17 cellular contexts compared by ENCODE assay signal in the genomic region with DNA sequence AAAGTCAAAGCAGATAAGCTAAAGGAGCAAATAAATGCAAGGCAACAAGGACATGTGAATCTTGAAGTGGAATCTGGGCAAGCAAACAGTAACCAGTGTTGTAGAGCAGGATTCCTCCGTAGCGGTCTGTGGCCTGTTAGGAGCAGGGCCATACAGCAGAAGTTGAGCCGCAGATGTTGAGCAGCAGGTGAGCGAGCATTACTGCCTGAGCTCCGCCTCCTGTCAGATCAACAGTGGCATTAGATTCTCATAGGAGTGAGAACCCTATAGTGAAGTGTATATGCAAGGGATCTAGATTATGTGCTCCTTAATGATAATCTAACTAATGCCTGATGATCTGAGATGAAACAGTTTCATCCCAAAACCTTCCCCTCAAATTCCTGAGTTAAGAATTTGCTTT.
DNase-seq lines count a peak whose midpoint lies in the region; ATAC-seq and TF ChIP-seq lines count a peak whose summit lies in the region.
"Had no signal": no experiment of that assay in that cellular context is flagged by ENCODE, and none has a peak within 500 bp of the region (broad histone marks: within the 10 kb centered on the region; RNA-seq: fewer than 3 reads in every experiment).

No MANE protein-coding gene starts in this region.

- H3K27me3 Mint-ChIP-seq in GM23338 (ENCODE audit: insufficient read depth, low read depth, poor library complexity) = peaks cover 45% of the 10 kb centered on the region
- no peaks in the 10 kb centered on the region; the same call in none of the 2 replicates for H3K27me3 Mint-ChIP-seq in WTC11 (ENCODE audit: low read depth)
- H3K27me3 Mint-ChIP-seq: CD4-positive, alpha-beta memory T cell had no signal

- H3K36me3 Mint-ChIP-seq in GM23338 (ENCODE audit: low read depth) (peaks cover 95% of the 10 kb centered on the region), WTC11 (peaks cover 92% of the 10 kb centered on the region)
- H3K36me3 Mint-ChIP-seq: CD4-positive, alpha-beta memory T cell had no signal

- H4K20me1 ChIP-seq in GM23338 (replicated peaks; ENCODE audit: insufficient read depth) = no peaks in the 10 kb centered on the region

- H3F3A ChIP-seq in GM23338 (replicated peaks; ENCODE audit: low read depth) = peaks cover 6% of the 10 kb centered on the region; the same call in 1 of the 2 replicates

- H3K4me3 Mint-ChIP-seq in GM23338 (no peak overlapping the region; the same call in 2 of the 3 replicates), WTC11 (no peak overlapping the region)
- H3K4me3 Mint-ChIP-seq: CD4-positive, alpha-beta memory T cell; HFFc6 had no signal

- H3K9me3 Mint-ChIP-seq in GM23338 (peaks cover 93% of the 10 kb centered on the region), WTC11 (peaks cover 62% of the 10 kb centered on the region)

- ATAC-seq in GM23338 (peak; percentile 43), WTC11 (peak; percentile 62)
- ATAC-seq: GM12878 had no signal

- H2AFZ ChIP-seq in GM23338 = no peak overlapping the region
- H2AFZ ChIP-seq: GM23248 had no signal

- H3K27ac ChIP-seq in GM23338 (ENCODE audit: low read depth) = no peak overlapping the region
- H3K27ac ChIP-seq: GM23248 had no signal

- peaks cover 68% of the 10 kb centered on the region for H3K36me3 ChIP-seq in GM23338 (ENCODE audit: insufficient read depth)
- H3K36me3 ChIP-seq: HAP-1 had no signal

- peak; percentile 1 for DNase-seq in NCI-H82 (lab: John Stamatoyannopoulos, UW)
- no peak for DNase-seq in NCI-H82 treated with DMSO at 0.1 percent for 48 hours (lab: John Stamatoyannopoulos, UW; ENCODE audit: unreplicated experiment)
- no peak for DNase-seq in GM23338 (ENCODE audit: low spot score)
- no peak for DNase-seq in WTC11 (ENCODE audit: low spot score)
- no peak for DNase-seq in SHP77 (lab: John Stamatoyannopoulos, UW)
- no peak for DNase-seq in middle frontal gyrus (ENCODE audit: extremely low spot score, low spot score)
- DNase-seq: C1 segment of cervical spinal cord; Calu3; CD4-positive, alpha-beta memory T cell; COR-L47; DMS79; EL; GDM1; GM23248; HFFc6 had no signal

- no peaks in the 10 kb centered on the region for H3K4me1 ChIP-seq in GM23338 (ENCODE audit: insufficient read depth)

- H3K27me3 ChIP-seq in GM23338 (ENCODE audit: insufficient read depth) = no peaks in the 10 kb centered on the region

- H3K9me2 ChIP-seq in GM23338 (ENCODE audit: insufficient read depth) = no peaks in the 10 kb centered on the region

- CTCF ChIA-PET in WTC11 (lab: Charles Lee) = no interaction called here

- POLR2A ChIA-PET in WTC11 (lab: Charles Lee) = no interaction called here

- H3K4me3 ChIP-seq in GM23338 = no peak overlapping the region
- H3K4me3 ChIP-seq: GM12878, GM23248, HAP-1 had no signal

- no peaks in the 10 kb centered on the region; the same call in 2 of the 3 replicates for H3K4me1 Mint-ChIP-seq in GM23338
- no peaks in the 10 kb centered on the region for H3K4me1 Mint-ChIP-seq in WTC11
- H3K4me1 Mint-ChIP-seq: CD4-positive, alpha-beta memory T cell had no signal

- no peak overlapping the region for H3K27ac Mint-ChIP-seq in GM23338
- no peak overlapping the region for H3K27ac Mint-ChIP-seq in WTC11
- H3K27ac Mint-ChIP-seq: CD4-positive, alpha-beta memory T cell; HFFc6 had no signal

- TF ChIP-seq CTCF in GM23338 (conservative IDR thresholded peaks at IDR 0.05; ENCODE audit: low read depth in 2 of 2) = no peak
- no peak for TF ChIP-seq CTCF in WTC11 (IDR thresholded peaks at IDR 0.05)

- no peak overlapping the region for H3K4me2 ChIP-seq in GM23338

- peaks cover 80% of the 10 kb centered on the region for H3K79me2 ChIP-seq in GM23338 (replicated peaks; ENCODE audit: insufficient read depth)

TF ChIP-seq in GM23338, 12 proteins besides CTCF, POLR2A, EP300 and RAD21 (continues in another document):
- TF ChIP-seq STAT1 (IDR thresholded peaks at IDR 0.05; ENCODE audit: unreplicated experiment) = no peak
- no peak for TF ChIP-seq ZNF331 (CRISPR knock-in tag; IDR thresholded peaks at IDR 0.05; ENCODE audit: low read depth)
- no peak for TF ChIP-seq EZH2 (IDR thresholded peaks at IDR 0.05; ENCODE audit: low read depth, unreplicated experiment)

TF ChIP-seq in WTC11, 78 proteins besides CTCF, POLR2A, EP300 and RAD21 (continues in another document):
- TF ChIP-seq, protein P1, sequence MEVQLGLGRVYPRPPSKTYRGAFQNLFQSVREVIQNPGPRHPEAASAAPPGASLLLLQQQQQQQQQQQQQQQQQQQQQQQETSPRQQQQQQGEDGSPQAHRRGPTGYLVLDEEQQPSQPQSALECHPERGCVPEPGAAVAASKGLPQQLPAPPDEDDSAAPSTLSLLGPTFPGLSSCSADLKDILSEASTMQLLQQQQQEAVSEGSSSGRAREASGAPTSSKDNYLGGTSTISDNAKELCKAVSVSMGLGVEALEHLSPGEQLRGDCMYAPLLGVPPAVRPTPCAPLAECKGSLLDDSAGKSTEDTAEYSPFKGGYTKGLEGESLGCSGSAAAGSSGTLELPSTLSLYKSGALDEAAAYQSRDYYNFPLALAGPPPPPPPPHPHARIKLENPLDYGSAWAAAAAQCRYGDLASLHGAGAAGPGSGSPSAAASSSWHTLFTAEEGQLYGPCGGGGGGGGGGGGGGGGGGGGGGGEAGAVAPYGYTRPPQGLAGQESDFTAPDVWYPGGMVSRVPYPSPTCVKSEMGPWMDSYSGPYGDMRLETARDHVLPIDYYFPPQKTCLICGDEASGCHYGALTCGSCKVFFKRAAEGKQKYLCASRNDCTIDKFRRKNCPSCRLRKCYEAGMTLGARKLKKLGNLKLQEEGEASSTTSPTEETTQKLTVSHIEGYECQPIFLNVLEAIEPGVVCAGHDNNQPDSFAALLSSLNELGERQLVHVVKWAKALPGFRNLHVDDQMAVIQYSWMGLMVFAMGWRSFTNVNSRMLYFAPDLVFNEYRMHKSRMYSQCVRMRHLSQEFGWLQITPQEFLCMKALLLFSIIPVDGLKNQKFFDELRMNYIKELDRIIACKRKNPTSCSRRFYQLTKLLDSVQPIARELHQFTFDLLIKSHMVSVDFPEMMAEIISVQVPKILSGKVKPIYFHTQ (CRISPR knock-in tag; IDR thresholded peaks at IDR 0.05) = peak; percentile 72; the same call in 1 of the 2 replicates
- TF ChIP-seq, protein P2, sequence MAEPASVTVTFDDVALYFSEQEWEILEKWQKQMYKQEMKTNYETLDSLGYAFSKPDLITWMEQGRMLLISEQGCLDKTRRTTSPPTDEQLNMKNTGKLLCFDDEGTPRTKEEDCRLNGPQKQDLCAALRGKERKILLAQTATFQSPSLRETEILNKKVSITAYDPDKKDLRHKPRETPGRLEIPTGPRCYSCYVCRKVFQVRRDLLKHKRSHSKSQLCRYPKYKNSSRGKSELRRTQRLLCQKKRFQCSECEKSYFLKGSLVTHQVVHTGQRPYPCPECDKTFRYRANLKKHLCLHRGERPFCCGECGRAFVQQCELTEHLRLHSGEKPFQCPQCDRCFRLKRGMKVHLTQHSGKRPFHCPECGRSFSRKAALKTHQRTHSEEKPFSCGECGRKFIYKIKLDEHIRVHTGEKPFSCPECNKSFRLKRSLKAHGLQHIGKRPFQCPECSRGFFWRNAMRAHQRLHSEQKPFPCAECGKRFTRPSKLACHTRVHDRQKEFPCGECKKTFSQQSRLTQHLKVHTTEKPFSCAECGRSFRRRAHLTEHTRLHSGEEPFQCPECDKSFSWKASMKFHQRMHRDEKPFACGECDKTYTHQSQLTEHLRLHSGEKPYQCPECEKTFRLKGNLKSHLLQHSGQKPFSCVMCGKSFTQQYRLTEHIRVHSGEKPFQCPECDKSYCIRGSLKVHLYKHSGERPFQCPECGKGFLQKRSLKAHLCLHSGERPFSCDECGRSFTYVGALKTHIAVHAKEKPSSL (CRISPR knock-in tag; conservative IDR thresholded peaks at IDR 0.05) = 0 out of 2 replicates have a peak, but pooled peaks have one; percentile 48
- TF ChIP-seq JUN (CRISPR knock-in tag; IDR thresholded peaks at IDR 0.05) = no peak
- TF ChIP-seq ZNF671 (CRISPR knock-in tag; IDR thresholded peaks at IDR 0.05) = 0 out of 2 replicates have a peak, but pooled peaks have one; percentile 31
- peak; percentile 67; the same call in 1 of the 2 replicates for TF ChIP-seq ZNF416 (CRISPR knock-in tag; IDR thresholded peaks at IDR 0.05)
- no peak for TF ChIP-seq FOXJ3 (CRISPR knock-in tag; IDR thresholded peaks at IDR 0.05; ENCODE audit: borderline replicate concordance)
- TF ChIP-seq ZNF532 (CRISPR knock-in tag; IDR thresholded peaks at IDR 0.05; ENCODE audit: borderline replicate concordance) = 0 out of 2 replicates have a peak, but pooled peaks have one; percentile 59
- no peak for TF ChIP-seq MXD4 (CRISPR knock-in tag; IDR thresholded peaks at IDR 0.05; ENCODE audit: borderline replicate concordance)
